ENCODE assay signal across 1 cellular context in the genomic region with DNA sequence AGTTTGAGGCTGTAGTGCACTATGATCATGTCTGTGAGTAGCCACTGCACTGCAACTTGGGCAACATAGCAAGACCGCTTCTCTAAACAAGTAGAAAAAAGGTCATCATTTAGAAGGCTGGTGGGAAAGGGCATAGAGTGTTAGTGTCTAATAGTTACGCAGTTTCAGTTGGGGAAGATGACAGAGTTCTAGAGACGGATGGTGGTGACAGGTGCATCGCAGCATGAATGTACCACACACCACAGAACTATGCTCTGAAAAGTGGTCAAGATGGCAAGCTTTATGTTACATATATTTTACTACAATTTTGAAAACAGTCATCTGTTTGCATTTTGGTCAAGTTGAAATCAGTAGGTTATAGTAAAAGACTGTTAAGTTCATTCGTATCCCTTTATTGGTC.
TF ChIP-seq lines count a peak whose summit lies in the region.

No MANE protein-coding gene starts in this region.

TF ChIP-seq in GM12878, 131 proteins besides CTCF, POLR2A, EP300 and RAD21 (continued from another document):
- TF ChIP-seq KLF5 (IDR thresholded peaks at IDR 0.05; ENCODE audit: partially characterized antibody) (no peak), NFYA (IDR thresholded peaks at IDR 0.05; ENCODE audit: borderline replicate concordance, low read depth, low read length) (no peak), SIN3A (IDR thresholded peaks at IDR 0.05; ENCODE audit: low read depth, low read length) (no peak)
- TF ChIP-seq, protein P1, sequence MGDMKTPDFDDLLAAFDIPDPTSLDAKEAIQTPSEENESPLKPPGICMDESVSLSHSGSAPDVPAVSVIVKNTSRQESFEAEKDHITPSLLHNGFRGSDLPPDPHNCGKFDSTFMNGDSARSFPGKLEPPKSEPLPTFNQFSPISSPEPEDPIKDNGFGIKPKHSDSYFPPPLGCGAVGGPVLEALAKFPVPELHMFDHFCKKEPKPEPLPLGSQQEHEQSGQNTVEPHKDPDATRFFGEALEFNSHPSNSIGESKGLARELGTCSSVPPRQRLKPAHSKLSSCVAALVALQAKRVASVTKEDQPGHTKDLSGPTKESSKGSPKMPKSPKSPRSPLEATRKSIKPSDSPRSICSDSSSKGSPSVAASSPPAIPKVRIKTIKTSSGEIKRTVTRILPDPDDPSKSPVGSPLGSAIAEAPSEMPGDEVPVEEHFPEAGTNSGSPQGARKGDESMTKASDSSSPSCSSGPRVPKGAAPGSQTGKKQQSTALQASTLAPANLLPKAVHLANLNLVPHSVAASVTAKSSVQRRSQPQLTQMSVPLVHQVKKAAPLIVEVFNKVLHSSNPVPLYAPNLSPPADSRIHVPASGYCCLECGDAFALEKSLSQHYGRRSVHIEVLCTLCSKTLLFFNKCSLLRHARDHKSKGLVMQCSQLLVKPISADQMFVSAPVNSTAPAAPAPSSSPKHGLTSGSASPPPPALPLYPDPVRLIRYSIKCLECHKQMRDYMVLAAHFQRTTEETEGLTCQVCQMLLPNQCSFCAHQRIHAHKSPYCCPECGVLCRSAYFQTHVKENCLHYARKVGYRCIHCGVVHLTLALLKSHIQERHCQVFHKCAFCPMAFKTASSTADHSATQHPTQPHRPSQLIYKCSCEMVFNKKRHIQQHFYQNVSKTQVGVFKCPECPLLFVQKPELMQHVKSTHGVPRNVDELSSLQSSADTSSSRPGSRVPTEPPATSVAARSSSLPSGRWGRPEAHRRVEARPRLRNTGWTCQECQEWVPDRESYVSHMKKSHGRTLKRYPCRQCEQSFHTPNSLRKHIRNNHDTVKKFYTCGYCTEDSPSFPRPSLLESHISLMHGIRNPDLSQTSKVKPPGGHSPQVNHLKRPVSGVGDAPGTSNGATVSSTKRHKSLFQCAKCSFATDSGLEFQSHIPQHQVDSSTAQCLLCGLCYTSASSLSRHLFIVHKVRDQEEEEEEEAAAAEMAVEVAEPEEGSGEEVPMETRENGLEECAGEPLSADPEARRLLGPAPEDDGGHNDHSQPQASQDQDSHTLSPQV (IDR thresholded peaks at IDR 0.05), result no peak
TF ChIP-seq in GM12878: peak in this region for 22.
